In the genomic region with DNA sequence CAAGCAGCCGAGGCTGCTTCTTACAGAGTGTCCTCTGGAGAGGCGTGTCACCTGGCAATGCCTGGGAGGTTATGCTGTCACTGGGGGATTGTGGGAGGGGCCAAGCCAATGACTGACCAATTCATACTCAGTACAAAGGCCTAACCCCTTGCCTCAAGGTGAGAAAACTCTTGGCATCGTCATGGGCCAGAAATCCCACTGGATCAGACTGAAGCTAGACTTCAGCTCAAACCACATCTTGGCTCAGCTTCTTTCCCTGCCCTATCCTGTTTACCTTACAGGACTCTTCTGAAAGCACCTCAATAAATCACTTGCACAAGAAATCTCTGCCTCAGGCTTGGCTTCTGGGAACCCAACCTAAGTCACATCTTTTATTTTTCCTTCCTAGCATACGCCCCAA, we compare ENCODE assay signal across 1 cellular context.
TF ChIP-seq lines count a peak whose summit lies in the region.

No MANE protein-coding gene starts in this region.

TF ChIP-seq in IMR-90, 13 proteins besides CTCF, POLR2A, EP300 and RAD21:
- no peak for TF ChIP-seq CEBPB (IDR thresholded peaks at IDR 0.05; ENCODE audit: low read depth, low read length)
- no peak for TF ChIP-seq MAFK (IDR thresholded peaks at IDR 0.05; ENCODE audit: low read depth, low read length)
- no peak for TF ChIP-seq CHD1 (IDR thresholded peaks at IDR 0.05; ENCODE audit: low read depth, low read length)
- TF ChIP-seq BHLHE40 (IDR thresholded peaks at IDR 0.05; ENCODE audit: low read depth, low read length) = no peak
- TF ChIP-seq MAZ (IDR thresholded peaks at IDR 0.05; ENCODE audit: borderline replicate concordance, low read depth, low read length) = no peak
- no peak for TF ChIP-seq SMC3 (IDR thresholded peaks at IDR 0.05; ENCODE audit: low read depth, low read length)
- TF ChIP-seq, protein P1, sequence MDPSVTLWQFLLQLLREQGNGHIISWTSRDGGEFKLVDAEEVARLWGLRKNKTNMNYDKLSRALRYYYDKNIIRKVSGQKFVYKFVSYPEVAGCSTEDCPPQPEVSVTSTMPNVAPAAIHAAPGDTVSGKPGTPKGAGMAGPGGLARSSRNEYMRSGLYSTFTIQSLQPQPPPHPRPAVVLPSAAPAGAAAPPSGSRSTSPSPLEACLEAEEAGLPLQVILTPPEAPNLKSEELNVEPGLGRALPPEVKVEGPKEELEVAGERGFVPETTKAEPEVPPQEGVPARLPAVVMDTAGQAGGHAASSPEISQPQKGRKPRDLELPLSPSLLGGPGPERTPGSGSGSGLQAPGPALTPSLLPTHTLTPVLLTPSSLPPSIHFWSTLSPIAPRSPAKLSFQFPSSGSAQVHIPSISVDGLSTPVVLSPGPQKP (IDR thresholded peaks at IDR 0.05; ENCODE audit: borderline replicate concordance, low read depth, low read length) = no peak
- no peak for TF ChIP-seq RFX5 (IDR thresholded peaks at IDR 0.05; ENCODE audit: low read depth, low read length)
- TF ChIP-seq RCOR1 (IDR thresholded peaks at IDR 0.05; ENCODE audit: insufficient replicate concordance, low read length) = no peak
- no peak for TF ChIP-seq USF2 (IDR thresholded peaks at IDR 0.05; ENCODE audit: low read depth, low read length)
- no peak for TF ChIP-seq NFE2L2 (IDR thresholded peaks at IDR 0.05; ENCODE audit: low read depth, low read length)
- no peak for TF ChIP-seq MXI1 (IDR thresholded peaks at IDR 0.05; ENCODE audit: borderline replicate concordance, low read depth, low read length)
- TF ChIP-seq FOS (IDR thresholded peaks at IDR 0.05; ENCODE audit: low read depth, low read length) = no peak
TF ChIP-seq in IMR-90: peak in this region for 0.
